ENCODE assay signal across 8 cellular contexts in the genomic region with DNA sequence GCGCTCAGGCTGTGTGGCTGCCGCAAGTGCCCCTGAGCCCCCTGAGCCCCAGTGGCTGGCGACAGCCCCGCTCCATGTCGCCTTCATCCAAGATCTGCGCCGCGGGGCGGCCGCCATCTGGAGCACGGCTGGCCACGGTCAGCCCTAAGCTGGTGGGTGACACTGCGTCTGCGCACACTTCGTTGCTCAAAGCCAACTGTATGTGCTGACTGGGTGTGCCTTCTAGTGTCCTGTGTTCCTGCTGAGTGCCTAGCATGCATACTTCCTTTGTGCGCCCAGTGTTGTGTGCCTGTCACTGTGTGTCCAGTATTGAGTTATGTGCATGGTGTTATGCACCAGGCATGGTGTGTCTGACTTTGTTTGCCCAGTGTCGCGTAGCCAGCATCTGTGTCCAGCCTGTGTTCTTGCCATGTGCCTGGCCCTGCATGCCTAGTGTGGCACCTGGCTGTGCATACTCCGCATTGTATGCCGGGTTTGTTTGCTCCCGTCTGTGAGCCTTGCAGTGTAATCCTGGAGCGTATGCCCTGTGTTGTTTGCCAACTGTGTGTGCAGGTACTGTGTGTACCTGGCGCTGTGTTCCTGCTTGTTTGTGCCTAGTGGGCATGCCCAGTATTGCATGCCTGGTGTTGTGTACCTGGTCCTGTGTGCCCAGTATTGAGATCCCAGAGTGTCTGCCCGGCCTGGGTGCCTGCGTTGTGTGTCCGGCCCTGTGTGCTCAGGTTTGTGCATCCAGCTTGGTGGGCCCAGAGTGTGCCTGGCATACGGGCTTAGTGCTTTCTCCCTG. TPM values are rescaled to one million over a fixed set of nuclear protein-coding genes. Genes with fewer than 3 reads are reported as not detected.
DNase-seq lines count a peak whose midpoint lies in the region; ATAC-seq and TF ChIP-seq lines count a peak whose summit lies in the region.

No MANE protein-coding gene starts in this region.

- H3K4me1 ChIP-seq in PC-3 (ENCODE audit: insufficient read depth, low read length) (peaks cover 8% of the 10 kb centered on the region), heart right ventricle (peaks cover 0 to 18% (median 10%) of the 10 kb centered on the region in 9 donors), suprapubic skin (peaks cover 11% of the 10 kb centered on the region)

- no peaks in the 10 kb centered on the region for H4K20me1 ChIP-seq in PC-3 (ENCODE audit: low read length)

- no peaks in the 10 kb centered on the region for H3K9me3 Mint-ChIP-seq in activated CD8-positive, alpha-beta memory T cell treated with anti-CD3 and anti-CD28 coated beads, Interleukin-2, amount 10 ng/mL, durations not matched to agents 7 days and 5 days (ENCODE audit: low read depth)

- peak overlapping the region; percentile 80 for H3K4me2 ChIP-seq in PC-3 (ENCODE audit: low read length)

- H3F3A ChIP-seq in PC-3 (ENCODE audit: low read length, unreplicated experiment) = no peaks in the 10 kb centered on the region

- TF ChIP-seq POLR2A in suprapubic skin (IDR thresholded peaks at IDR 0.05) = no peak

- TF ChIP-seq CTCF in PC-3 (conservative IDR thresholded peaks at IDR 0.05; ENCODE audit: low read depth, low read length) (peak; percentile 34; the same call in 1 of the 2 replicates), heart right ventricle (IDR thresholded peaks at IDR 0.05) (no peak), suprapubic skin (IDR thresholded peaks at IDR 0.05) (peak in 1 of 2 donors; percentile 17)

- no peak for TF ChIP-seq EP300 in suprapubic skin (IDR thresholded peaks at IDR 0.05)

- H3K9ac ChIP-seq in PC-3 (ENCODE audit: low read length) = no peak overlapping the region

- no peaks in the 10 kb centered on the region for H3K79me2 ChIP-seq in PC-3 (ENCODE audit: low read length)

- intact Hi-C loops in PC-3 (cut with micrococcal nuclease) = no loop called here
- intact Hi-C loops in heart right ventricle (cut with DNase I) = loop anchor here in 3 of 10 donors (2.0 to 10.0 kb wide), 3 partner anchors 321 to 331 kb away; no protein-coding TSS in a partner anchor

- H3K27me3 ChIP-seq in PC-3 (ENCODE audit: low read length) = peaks cover 9% of the 10 kb centered on the region; the same call in 1 of the 2 replicates
- H3K27me3 ChIP-seq in heart right ventricle = peaks cover 0 to 45% (median 32%) of the 10 kb centered on the region in 7 donors
- H3K27me3 ChIP-seq in suprapubic skin = peaks cover 15% of the 10 kb centered on the region

- H3K4me1 Mint-ChIP-seq in activated CD8-positive, alpha-beta memory T cell treated with anti-CD3 and anti-CD28 coated beads, Interleukin-2, amount 10 ng/mL, durations not matched to agents 7 days and 5 days = no peaks in the 10 kb centered on the region

- H3K36me3 Mint-ChIP-seq in activated CD8-positive, alpha-beta memory T cell treated with anti-CD3 and anti-CD28 coated beads, Interleukin-2, amount 10 ng/mL, durations not matched to agents 7 days and 5 days = no peaks in the 10 kb centered on the region

- no peak overlapping the region for H3K27ac ChIP-seq in PC-3 (ENCODE audit: low read length)
- H3K27ac ChIP-seq in heart right ventricle = no peak overlapping the region
- H3K27ac ChIP-seq in suprapubic skin = no peak overlapping the region

- CTCF ChIA-PET in activated CD8-positive, alpha-beta memory T cell treated with anti-CD3 and anti-CD28 coated beads, Interleukin-2, amount 10 ng/mL, durations not matched to agents 7 days and 5 days (lab: Charles Lee) = interaction anchor here (1.1 to 1.4 kb wide), 3 partner anchors 9 to 59 kb away, joined by 3 to 5 read pairs (median 4); no protein-coding TSS in a partner anchor
- CTCF ChIA-PET in PC-3 (lab: Charles Lee) = no interaction called here

- no peaks in the 10 kb centered on the region for H3K27me3 Mint-ChIP-seq in activated CD8-positive, alpha-beta memory T cell treated with anti-CD3 and anti-CD28 coated beads, Interleukin-2, amount 10 ng/mL, durations not matched to agents 7 days and 5 days

- WGBS in heart right ventricle, 2 donors = 46 to 47% methylated on average over 27 of the region's 27 CpGs
- 36% methylated on average over 21 of the region's 27 CpGs for WGBS in suprapubic skin

- no peaks in the 10 kb centered on the region for H3K9me2 ChIP-seq in PC-3 (replicated peaks; ENCODE audit: low read length)

- no peak overlapping the region for H3K27ac Mint-ChIP-seq in activated CD8-positive, alpha-beta memory T cell treated with anti-CD3 and anti-CD28 coated beads, Interleukin-2, amount 10 ng/mL, durations not matched to agents 7 days and 5 days

- no TSS peak for BruUV-seq in PC-3 (replicated peaks; lab: Mats Ljungman, UMichigan)

- no peaks in the 10 kb centered on the region for H3K36me3 ChIP-seq in PC-3 (ENCODE audit: low read depth, low read length)
- H3K36me3 ChIP-seq in heart right ventricle = no peaks in the 10 kb centered on the region
- no peaks in the 10 kb centered on the region for H3K36me3 ChIP-seq in suprapubic skin

- DNase-seq in activated CD8-positive, alpha-beta memory T cell treated with anti-CD3 and anti-CD28 coated beads, Interleukin-2, amount 10 ng/mL, durations not matched to agents 7 days and 5 days = no peak
- no peak for DNase-seq in activated CD8-positive, alpha-beta memory T cell treated with anti-CD3 and anti-CD28 coated beads, Interleukin-2, amount 50 U/mL, for 4 hours
- DNase-seq in PC-3 (peak; percentile 41), heart right ventricle (peak in 1 of 2 donors; percentile 36), suprapubic skin (ENCODE audit: low spot score in 2 of 2) (no peak), SIG-M5 treated with dmso at 0.1 percent for 504 hours (lab: John Stamatoyannopoulos, UW; ENCODE audit: unreplicated experiment) (no peak), UCSD-AML1 (lab: John Stamatoyannopoulos, UW; ENCODE audit: unreplicated experiment) (no peak), NCI-H2029 (lab: John Stamatoyannopoulos, UW) (no peak)

- POLR2A ChIA-PET in PC-3 (lab: Charles Lee; ENCODE audit: unreplicated experiment) = no interaction called here

- H3K4me3 ChIP-seq in PC-3 (ENCODE audit: low read length) (peak overlapping the region; percentile 56), heart right ventricle (peak overlapping the region in 9 of 10 donors; percentile 1 to 39 (median 27)), suprapubic skin (peak overlapping the region; percentile 36)

- H3K9me3 ChIP-seq in PC-3 (ENCODE audit: low read length) (no peaks in the 10 kb centered on the region), heart right ventricle (no peaks in the 10 kb centered on the region), suprapubic skin (no peaks in the 10 kb centered on the region)

- H3K4me3 Mint-ChIP-seq in activated CD8-positive, alpha-beta memory T cell treated with anti-CD3 and anti-CD28 coated beads, Interleukin-2, amount 10 ng/mL, durations not matched to agents 7 days and 5 days = no peak overlapping the region

- H2AFZ ChIP-seq in PC-3 (ENCODE audit: low read length) = peak overlapping the region; percentile 78

- peak; percentile 24 for ATAC-seq in activated CD8-positive, alpha-beta memory T cell treated with anti-CD3 and anti-CD28 coated beads, Interleukin-2, amount 10 ng/mL, durations not matched to agents 7 days and 5 days
- peak; percentile 60 for ATAC-seq in PC-3
- peak; percentile 6 to 64 (median 48) for ATAC-seq in heart right ventricle

RNA-seq across cellular contexts. Expression of a gene that starts 54.7 kb away (rescaled TPM):
- under 1 TPM in 1 of 2 experiments, not detected in 1; 0.55 TPM for total RNA-seq in activated CD8-positive, alpha-beta memory T cell treated with anti-CD3 and anti-CD28 coated beads, Interleukin-2, amount 10 ng/mL, durations not matched to agents 7 days and 5 days
- total RNA-seq in PC-3 (2014; rRNA removed) (0.73 and 1.0 TPM in 2 replicates), heart right ventricle (1 to 10 TPM in 6 of 10 donors, under 1 TPM in 3, not detected in 1; 0.44 to 2.7 (median 1.2) TPM), suprapubic skin (1 to 10 TPM in 3 of 4 donors, under 1 TPM in 1; 0.23 to 6.1 (median 1.3) TPM)
- under 1 TPM; 0.61 to 0.88 TPM for polyA plus RNA-seq in heart right ventricle
